In the genomic region with DNA sequence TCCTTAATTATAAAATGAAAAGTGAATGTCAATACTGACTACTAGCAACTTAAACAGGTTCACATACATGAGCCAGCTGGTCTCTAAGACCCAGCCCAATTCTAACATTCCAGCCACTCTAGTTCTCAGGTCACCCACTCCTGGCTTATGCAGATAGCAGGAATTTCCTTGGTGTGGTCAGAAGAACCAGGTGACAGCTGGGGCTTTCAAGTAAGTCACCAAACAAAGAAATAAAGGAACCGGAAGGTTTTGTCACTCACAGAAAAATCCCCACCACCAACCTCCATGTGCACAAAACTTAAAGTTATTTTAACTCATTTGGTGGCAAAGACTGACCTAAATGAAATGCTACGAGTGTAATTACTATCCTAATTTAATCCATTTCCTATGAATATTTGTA, we compare ENCODE assay signal across 11 cellular contexts.
DNase-seq lines count a peak whose midpoint lies in the region; ATAC-seq and TF ChIP-seq lines count a peak whose summit lies in the region.
"Had no signal": no experiment of that assay in that cellular context is flagged by ENCODE, and none has a peak within 500 bp of the region (broad histone marks: within the 10 kb centered on the region; RNA-seq: fewer than 3 reads in every experiment).

No MANE protein-coding gene starts in this region.

- peak; percentile 21 for DNase-seq in LHCN-M2 (ENCODE audit: low read depth)
- DNase-seq in stomach = no peak
- DNase-seq in GM03348 (ENCODE audit: low spot score) = no peak
- no peak for DNase-seq in esophagus muscularis mucosa (ENCODE audit: extremely low spot score)
- DNase-seq: lower lobe of right lung had no signal

- intact Hi-C loops in stomach (cut with DNase I; ENCODE audit: low total_unique reads) (no loop called here), esophagus muscularis mucosa (cut with DNase I) (no loop called here)

- TF ChIP-seq EP300 in stomach (IDR thresholded peaks at IDR 0.05) = no peak
- no peak for TF ChIP-seq EP300 in esophagus muscularis mucosa (IDR thresholded peaks at IDR 0.05)

- peaks cover 6 to 34% (median 29%) of the 10 kb centered on the region in 10 experiments; a peak in 18 of 20 replicates for H3K4me1 ChIP-seq in BLaER1 treated with 17β-estradiol and CSF1 and Interleukin-3, amounts not matched to agents 10 nM and 100 nM
- H3K4me1 ChIP-seq in stomach = no peaks in the 10 kb centered on the region
- H3K4me1 ChIP-seq in esophagus muscularis mucosa = no peaks in the 10 kb centered on the region
- H3K4me1 ChIP-seq: lower lobe of right lung had no signal

- ATAC-seq in GM19043 (IDR thresholded peaks at IDR 0.05; ENCODE audit: low read depth, unreplicated experiment) (peak; percentile 77), HG02759 (IDR thresholded peaks at IDR 0.05; ENCODE audit: unreplicated experiment) (peak; percentile 80), esophagus mucosa (no peak)
- ATAC-seq: stimulated activated effector memory CD8-positive, alpha-beta T cell treated with anti-CD3 and anti-CD28 coated beads, Interleukin-12 subunit alpha, Interleukin-12 subunit beta, amount 100 ng/mL, for 72 hours had no signal

- TF ChIP-seq POLR2A in stomach (IDR thresholded peaks at IDR 0.05) = no peak
- no peak for TF ChIP-seq POLR2A in esophagus muscularis mucosa (IDR thresholded peaks at IDR 0.05; ENCODE audit: low read depth)

- peak overlapping the region in 8 of 11 experiments; percentile 45 to 76 (median 64); a peak in 14 of 22 replicates for H3K27ac ChIP-seq in BLaER1 treated with 17β-estradiol and CSF1 and Interleukin-3, amounts not matched to agents 10 nM and 100 nM
- H3K27ac ChIP-seq in stomach = no peak overlapping the region
- H3K27ac ChIP-seq in esophagus muscularis mucosa (replicated peaks in 1 of 4) = no peak overlapping the region
- H3K27ac ChIP-seq: lower lobe of right lung, skin epidermis had no signal

- no peak overlapping the region for H3K4me3 ChIP-seq in BLaER1 treated with 17β-estradiol and CSF1 and Interleukin-3, amounts not matched to agents 10 nM and 100 nM
- no peak overlapping the region for H3K4me3 ChIP-seq in stomach
- no peak overlapping the region for H3K4me3 ChIP-seq in esophagus muscularis mucosa
- H3K4me3 ChIP-seq: lower lobe of right lung, skin epidermis had no signal

- H3K9ac ChIP-seq in BLaER1 treated with 17β-estradiol and CSF1 and Interleukin-3, amounts not matched to agents 10 nM and 100 nM = 0 out of 22 replicates have a peak overlapping the region, but pooled peaks of 1 of the 11 experiments have one; percentile 16

- 55 to 75% (median 70%) methylated on average over 2 of the region's 2 CpGs for WGBS in stomach, 5 donors
- 68% methylated on average over 2 of the region's 2 CpGs for WGBS in esophagus muscularis mucosa

- no peaks in the 10 kb centered on the region for H3K36me3 ChIP-seq in BLaER1 treated with 17β-estradiol and CSF1 and Interleukin-3, amounts not matched to agents 10 nM and 100 nM
- H3K36me3 ChIP-seq in stomach (no peaks in the 10 kb centered on the region), esophagus muscularis mucosa (no peaks in the 10 kb centered on the region)
- H3K36me3 ChIP-seq: lower lobe of right lung had no signal

- H4K20me1 ChIP-seq in BLaER1 treated with 17β-estradiol and CSF1 and Interleukin-3, amounts not matched to agents 10 nM and 100 nM = no peaks in the 10 kb centered on the region

- TF ChIP-seq CTCF in stomach (IDR thresholded peaks at IDR 0.05) (no peak), esophagus muscularis mucosa (IDR thresholded peaks at IDR 0.05) (no peak)

- H3K4me2 ChIP-seq in BLaER1 treated with 17β-estradiol and CSF1 and Interleukin-3, amounts not matched to agents 10 nM and 100 nM = peak overlapping the region; percentile 11 to 59 (median 47); a peak in 18 of 22 replicates

- H3K27me3 ChIP-seq in BLaER1 treated with 17β-estradiol and CSF1 and Interleukin-3, amounts not matched to agents 10 nM and 100 nM = no peaks in the 10 kb centered on the region
- H3K27me3 ChIP-seq in stomach (no peaks in the 10 kb centered on the region), esophagus muscularis mucosa (no peaks in the 10 kb centered on the region)

- H3K9me3 ChIP-seq in BLaER1 treated with 17β-estradiol and CSF1 and Interleukin-3, amounts not matched to agents 10 nM and 100 nM (replicated peaks in 1 of 11) = peaks cover 0 to 13% (median 6%) of the 10 kb centered on the region in 11 experiments; a peak in 12 of 22 replicates
- no peaks in the 10 kb centered on the region for H3K9me3 ChIP-seq in stomach
- H3K9me3 ChIP-seq in esophagus muscularis mucosa = no peaks in the 10 kb centered on the region
- H3K9me3 ChIP-seq: lower lobe of right lung had no signal

Comparison
In these comparisons a context has a peak if more than half of its experiments do, and no peak if none do; other contexts are left out.
1. H3K27ac ChIP-seq: peak in BLaER1 treated with 17β-estradiol and CSF1 and Interleukin-3, amounts not matched to agents 10 nM and 100 nM (8 of 11); none in stomach (0 of 5) and esophagus muscularis mucosa (0 of 4).